ENCODE assay signal across 23 cellular contexts in the genomic region with DNA sequence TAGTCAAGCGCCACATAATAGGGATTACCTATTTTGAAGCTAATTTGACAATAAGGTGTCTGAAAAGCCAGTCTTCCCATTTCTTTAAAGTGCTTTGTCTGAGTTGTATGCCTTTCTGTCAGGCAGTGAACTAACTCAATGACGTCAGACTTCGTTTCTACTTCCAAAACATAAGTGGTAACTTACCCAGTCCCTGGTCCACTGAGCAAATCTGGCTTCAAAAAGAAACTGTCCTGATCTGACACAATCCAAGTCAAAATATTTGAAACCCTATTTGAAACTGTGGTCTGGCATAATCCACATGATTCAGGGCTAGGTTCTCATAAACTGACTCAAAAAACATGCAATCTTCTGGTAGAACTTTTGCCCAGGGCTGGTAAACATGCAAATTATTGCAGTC. TPM values are rescaled to one million over a fixed set of nuclear protein-coding genes. Genes with fewer than 3 reads are reported as not detected.
DNase-seq lines count a peak whose midpoint lies in the region; ATAC-seq and TF ChIP-seq lines count a peak whose summit lies in the region.
"Had no signal": no experiment of that assay in that cellular context is flagged by ENCODE, and none has a peak within 500 bp of the region (broad histone marks: within the 10 kb centered on the region; RNA-seq: fewer than 3 reads in every experiment).

No MANE protein-coding gene starts in this region.

- ATAC-seq in sciatic nerve (peak; percentile 24), GM21515 (IDR thresholded peaks at IDR 0.05; ENCODE audit: unreplicated experiment) (no peak)
- ATAC-seq: right cardiac atrium; stimulated activated effector memory CD8-positive, alpha-beta T cell treated with anti-CD3 and anti-CD28 coated beads, Interleukin-12 subunit alpha, Interleukin-12 subunit beta, amount 100 ng/mL, for 72 hours had no signal

- peaks cover 13% of the 10 kb centered on the region for H3K4me1 ChIP-seq in SJCRH30

- H3K27me3 ChIP-seq in SJCRH30: no peaks in the 10 kb centered on the region

- no peak overlapping the region for H3K27ac Mint-ChIP-seq in type B pancreatic cell
- H3K27ac Mint-ChIP-seq: activated naive CD8-positive, alpha-beta T cell; activated T-helper 1 cell treated with anti-CD3 and anti-CD28 coated beads, Interleukin-12 subunit alpha, Interleukin-12 subunit beta, Interleukin-2, Interleukin-4 antibody, amounts not matched to agents 30 ng/mL and 10 ng/mL and 1 ng/mL, durations not matched to agents 14 hours and 24 hours and 36 hours; dendritic cell treated with granulocyte-macrophage colony-stimulating factor and Interleukin-4, amounts not matched to agents 40 ng/mL and 50 ng/mL, for 4 days; stimulated activated effector memory CD8-positive, alpha-beta T cell treated with anti-CD3 and anti-CD28 coated beads, Interleukin-12 subunit alpha, Interleukin-12 subunit beta, amount 100 ng/mL, for 72 hours had no signal

- H3K36me3 Mint-ChIP-seq in type B pancreatic cell: no peaks in the 10 kb centered on the region
- H3K36me3 Mint-ChIP-seq: stimulated activated effector memory CD8-positive, alpha-beta T cell treated with anti-CD3 and anti-CD28 coated beads, Interleukin-12 subunit alpha, Interleukin-12 subunit beta, amount 100 ng/mL, for 72 hours had no signal

- intact Hi-C loops in sciatic nerve (cut with DNase I): no loop called here

- no peaks in the 10 kb centered on the region for H3K9me3 ChIP-seq in SJCRH30 (replicated peaks)
- H3K9me3 ChIP-seq: thoracic aorta had no signal

- H3K27ac ChIP-seq in SJCRH30: peak overlapping the region; percentile 5; the same call in 1 of the 2 replicates
- H3K27ac ChIP-seq: thoracic aorta had no signal

- TF ChIP-seq CTCF in fibroblast of mammary gland (conservative IDR thresholded peaks at IDR 0.05; ENCODE audit: control insufficient read depth, insufficient read depth, low read depth, low read length) (no peak), type B pancreatic cell (conservative IDR thresholded peaks at IDR 0.05) (no peak)

- H3K27me3 Mint-ChIP-seq in type B pancreatic cell: no peaks in the 10 kb centered on the region
- H3K27me3 Mint-ChIP-seq: dendritic cell treated with granulocyte-macrophage colony-stimulating factor and Interleukin-4, amounts not matched to agents 40 ng/mL and 50 ng/mL, for 4 days had no signal

- no peaks in the 10 kb centered on the region for H3K36me3 ChIP-seq in SJCRH30
- H3K36me3 ChIP-seq: thoracic aorta had no signal

- H3K4me3 Mint-ChIP-seq in type B pancreatic cell: no peak overlapping the region
- H3K4me3 Mint-ChIP-seq: activated naive CD8-positive, alpha-beta T cell; activated T-helper 1 cell treated with anti-CD3 and anti-CD28 coated beads, Interleukin-12 subunit alpha, Interleukin-12 subunit beta, Interleukin-2, Interleukin-4 antibody, amounts not matched to agents 30 ng/mL and 10 ng/mL and 1 ng/mL, durations not matched to agents 14 hours and 24 hours and 36 hours; dendritic cell treated with granulocyte-macrophage colony-stimulating factor and Interleukin-4, amounts not matched to agents 40 ng/mL and 50 ng/mL, for 4 days; stimulated activated effector memory CD8-positive, alpha-beta T cell treated with anti-CD3 and anti-CD28 coated beads, Interleukin-12 subunit alpha, Interleukin-12 subunit beta, amount 100 ng/mL, for 72 hours had no signal

- H3K4me3 ChIP-seq in SJCRH30: no peak overlapping the region
- no peak overlapping the region for H3K4me3 ChIP-seq in fibroblast of mammary gland (ENCODE audit: control insufficient read depth, low read depth, low read length)
- H3K4me3 ChIP-seq: lung, thoracic aorta had no signal

- H3K9me3 Mint-ChIP-seq in type B pancreatic cell: no peaks in the 10 kb centered on the region
- H3K9me3 Mint-ChIP-seq: activated T-helper 1 cell treated with anti-CD3 and anti-CD28 coated beads, Interleukin-12 subunit alpha, Interleukin-12 subunit beta, Interleukin-2, Interleukin-4 antibody, amounts not matched to agents 30 ng/mL and 10 ng/mL and 1 ng/mL, durations not matched to agents 14 hours and 24 hours and 36 hours; dendritic cell treated with granulocyte-macrophage colony-stimulating factor and Interleukin-4, amounts not matched to agents 40 ng/mL and 50 ng/mL, for 4 days; stimulated activated effector memory CD8-positive, alpha-beta T cell treated with anti-CD3 and anti-CD28 coated beads, Interleukin-12 subunit alpha, Interleukin-12 subunit beta, amount 100 ng/mL, for 72 hours had no signal

- DNase-seq in GM03348 (ENCODE audit: low spot score) (peak; percentile 29), SJCRH30 (peak in 1 of 2 experiments; percentile 17), fibroblast of mammary gland (ENCODE audit: low read depth) (peak; percentile 70), sciatic nerve (ENCODE audit: low spot score) (no peak), type B pancreatic cell (ENCODE audit: extremely low spot score, unreplicated experiment) (no peak)
- no peak for DNase-seq in activated CD4-positive, CD25-positive, alpha-beta regulatory T cell treated with anti-CD3 and anti-CD28 coated beads, Interleukin-2, amount 50 U/mL, for 72 hours
- DNase-seq: activated CD4-positive, alpha-beta T cell treated with anti-CD3 and anti-CD28 coated beads for 4 hours; COR-L47; DND-41; kidney; NCI-H1417; NCI-H2171; NCI-H69; right cardiac atrium; SHP77 had no signal

- H3K4me1 Mint-ChIP-seq in type B pancreatic cell (ENCODE audit: unreplicated experiment): no peaks in the 10 kb centered on the region
- H3K4me1 Mint-ChIP-seq: stimulated activated effector memory CD8-positive, alpha-beta T cell treated with anti-CD3 and anti-CD28 coated beads, Interleukin-12 subunit alpha, Interleukin-12 subunit beta, amount 100 ng/mL, for 72 hours had no signal

RNA-seq across cellular contexts. Expression of a gene that starts 34.1 kb away (rescaled TPM):
- 0.41 and 0.42 TPM in 2 replicates for total RNA-seq in SJCRH30 (2014; rRNA removed; shearing (Covaris generic))
- total RNA-seq in sciatic nerve: 2.2 TPM
- 3.0 and 4.4 TPM in 2 replicates for total RNA-seq in type B pancreatic cell (ENCODE audit: low replicate concordance)
- total RNA-seq: activated T-helper 1 cell treated with anti-CD3 and anti-CD28 coated beads, Interleukin-12 subunit alpha, Interleukin-12 subunit beta, Interleukin-2, Interleukin-4 antibody, amounts not matched to agents 30 ng/mL and 10 ng/mL and 1 ng/mL, durations not matched to agents 14 hours and 24 hours and 36 hours; OCI-LY7 had no signal

Comparison
In these comparisons a context has a peak if more than half of its experiments do, and no peak if none do; other contexts are left out.
1. DNase-seq: peak in GM03348 (single experiment) and fibroblast of mammary gland (single experiment); none in sciatic nerve (single experiment), activated CD4-positive, CD25-positive, alpha-beta regulatory T cell treated with anti-CD3 and anti-CD28 coated beads, Interleukin-2, amount 50 U/mL, for 72 hours (single experiment) and type B pancreatic cell (single experiment).